In the genomic region with DNA sequence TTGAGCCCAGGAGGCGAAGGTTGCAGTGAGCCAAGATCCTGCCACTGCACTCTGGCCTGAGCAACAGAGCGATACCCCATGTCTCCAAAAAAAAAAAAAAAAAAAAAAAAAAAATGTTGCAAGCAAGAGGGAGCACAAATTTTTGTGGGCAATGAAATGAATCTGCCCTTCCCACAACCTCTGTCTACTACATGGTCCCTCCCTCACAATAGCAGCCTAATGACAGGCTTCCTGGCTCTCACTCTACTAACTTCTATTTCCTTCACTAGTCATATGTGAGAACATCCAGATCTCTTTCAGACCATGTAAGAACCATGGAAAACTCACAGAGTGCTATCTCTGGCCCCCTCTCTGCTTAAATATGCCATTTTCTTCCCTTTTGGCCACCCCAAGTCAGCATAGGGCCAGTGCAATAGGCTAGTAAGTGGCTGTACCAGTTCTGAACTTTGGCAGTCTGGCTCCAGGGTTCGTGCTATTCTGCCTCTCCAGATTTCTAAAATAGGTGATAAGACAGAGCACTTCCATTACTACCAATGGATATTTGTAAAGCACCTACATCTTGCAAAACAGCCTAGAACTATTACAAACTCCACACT, we compare ENCODE assay signal across 14 cellular contexts. TPM values are rescaled to one million over a fixed set of nuclear protein-coding genes. Genes with fewer than 3 reads are reported as not detected.
DNase-seq lines count a peak whose midpoint lies in the region; ATAC-seq and TF ChIP-seq lines count a peak whose summit lies in the region.
"Had no signal": no experiment of that assay in that cellular context is flagged by ENCODE, and none has a peak within 500 bp of the region (broad histone marks: within the 10 kb centered on the region; RNA-seq: fewer than 3 reads in every experiment).

No MANE protein-coding gene starts in this region.

- H3K36me3 Mint-ChIP-seq in CD4-positive, CD25-positive, alpha-beta regulatory T cell = peaks cover 4% of the 10 kb centered on the region
- H3K36me3 Mint-ChIP-seq in IgD-negative memory B cell = no peaks in the 10 kb centered on the region
- H3K36me3 Mint-ChIP-seq in naive B cell = no peaks in the 10 kb centered on the region

- H3K9me3 ChIP-seq in CD4-positive, CD25-positive, alpha-beta regulatory T cell (ENCODE audit: control insufficient read depth in 2 of 2, low read length in 2 of 2) = no peaks in the 10 kb centered on the region
- no peaks in the 10 kb centered on the region for H3K9me3 ChIP-seq in mammary epithelial cell (replicated peaks; ENCODE audit: insufficient read depth, low read length)
- H3K9me3 ChIP-seq: esophagus squamous epithelium, MG63, mucosa of descending colon had no signal

- H3K4me3 Mint-ChIP-seq in CD4-positive, CD25-positive, alpha-beta regulatory T cell = peak overlapping the region; percentile 1 to 37 (median 26)
- H3K4me3 Mint-ChIP-seq in IgD-negative memory B cell = peak overlapping the region in 2 of 4 donors; percentile 49 to 58
- H3K4me3 Mint-ChIP-seq in naive B cell = peak overlapping the region in 7 of 8 donors; percentile 5 to 79 (median 20)

- in situ Hi-C loops in mammary epithelial cell (cut with MboI; ENCODE audit: low sequenced_read_pairs in 2 of 2) (loop anchor here in 1 of 2 donors (25.0 kb wide), 1 partner anchor 465 kb away; a partner anchor contains a TSS), G401 (cut with HindIII; ENCODE audit: low sequenced_read_pairs) (no loop called here)

- H4K20me1 ChIP-seq in mammary epithelial cell (ENCODE audit: insufficient read depth, low read length) = no peaks in the 10 kb centered on the region

- peaks cover 56 to 94% (median 78%) of the 10 kb centered on the region in 4 donors for H3K4me1 Mint-ChIP-seq in CD4-positive, CD25-positive, alpha-beta regulatory T cell
- H3K4me1 Mint-ChIP-seq in IgD-negative memory B cell (peaks cover 60 to 66% (median 62%) of the 10 kb centered on the region in 3 donors), naive B cell (peaks cover 71 to 98% (median 90%) of the 10 kb centered on the region in 3 donors)

- 86% methylated on average over 2 of the region's 3 CpGs for WGBS in mammary epithelial cell (ENCODE audit: low coverage, missing lambda C conversion rate)

- H3K79me2 ChIP-seq in mammary epithelial cell (ENCODE audit: insufficient read depth, low read length) = peaks cover 96% of the 10 kb centered on the region

- no peak overlapping the region for H3K27ac ChIP-seq in CD4-positive, CD25-positive, alpha-beta regulatory T cell (ENCODE audit: insufficient read depth, low read length, poor library complexity, severe bottlenecking)
- H3K27ac ChIP-seq in mammary epithelial cell (ENCODE audit: insufficient read depth, low read depth, low read length) = no peak overlapping the region
- H3K27ac ChIP-seq: C4-2B, esophagus squamous epithelium had no signal

- TF ChIP-seq CTCF in choroid plexus epithelial cell (conservative IDR thresholded peaks at IDR 0.05; ENCODE audit: low read depth, low read length) = no peak
- TF ChIP-seq CTCF in mammary epithelial cell (conservative IDR thresholded peaks at IDR 0.05 in 1 of 2, IDR thresholded peaks at IDR 0.05 in 1 of 2; ENCODE audit: extremely low read depth in 1 of 2, insufficient read depth in 1 of 2, low read depth in 1 of 2, low read length in 2 of 2) = no peak

- intact Hi-C loops in mammary epithelial cell (cut with micrococcal nuclease) = loop anchor here (10.0 kb wide), 1 partner anchor 178 kb away; no protein-coding TSS in a partner anchor

- H3K4me3 ChIP-seq in CD4-positive, CD25-positive, alpha-beta regulatory T cell (ENCODE audit: low read depth, low read length) = no peak overlapping the region
- H3K4me3 ChIP-seq in choroid plexus epithelial cell (ENCODE audit: low read depth, low read length) = no peak overlapping the region
- H3K4me3 ChIP-seq in mammary epithelial cell (replicated peaks in 1 of 3; ENCODE audit: insufficient read depth in 1 of 3, low read depth in 2 of 3, low read length in 3 of 3) = no peak overlapping the region
- H3K4me3 ChIP-seq: esophagus squamous epithelium, MG63, mucosa of descending colon had no signal

- no peak overlapping the region for H3K9ac ChIP-seq in mammary epithelial cell (ENCODE audit: insufficient read depth, low read length)

- peaks cover 75% of the 10 kb centered on the region for H3K4me1 ChIP-seq in CD4-positive, CD25-positive, alpha-beta regulatory T cell (ENCODE audit: control insufficient read depth, insufficient read depth, low read length, poor library complexity, severe bottlenecking)
- H3K4me1 ChIP-seq in mammary epithelial cell (ENCODE audit: insufficient read depth, low read length) = no peaks in the 10 kb centered on the region

- DNase-seq in CD4-positive, CD25-positive, alpha-beta regulatory T cell = no peak
- DNase-seq in choroid plexus epithelial cell (ENCODE audit: low read depth) = peak; percentile 20
- no peak for DNase-seq in naive B cell
- no peak for DNase-seq in mammary epithelial cell
- no peak for DNase-seq in NCI-H1694 (lab: John Stamatoyannopoulos, UW)
- no peak for DNase-seq in nucleus accumbens (lab: John Stamatoyannopoulos, UW)
- DNase-seq in G401 (ENCODE audit: low spot score) = no peak
- DNase-seq: cortex of kidney, esophagus squamous epithelium, GF-D8, MG63, mucosa of descending colon had no signal

- CTCF ChIA-PET in mammary epithelial cell (lab: Charles Lee; ENCODE audit: low non-redundant PET) = no interaction called here

- H3K27ac Mint-ChIP-seq in CD4-positive, CD25-positive, alpha-beta regulatory T cell = peak overlapping the region in 2 of 3 donors; percentile 18 to 26
- H3K27ac Mint-ChIP-seq in IgD-negative memory B cell (peak overlapping the region in 2 of 3 donors; percentile 0 to 22), naive B cell (peak overlapping the region; percentile 29 to 89 (median 32))

- dilution Hi-C loops in mammary epithelial cell (cut with HindIII; ENCODE audit: low sequenced_read_pairs) = loop anchor here (5.0 kb wide), 1 partner anchor 35 kb away; no protein-coding TSS in a partner anchor

- no TSS peak for BruUV-seq in mammary epithelial cell (replicated peaks; lab: Mats Ljungman, UMichigan)

- peaks cover 5% of the 10 kb centered on the region for H3K36me3 ChIP-seq in CD4-positive, CD25-positive, alpha-beta regulatory T cell (ENCODE audit: control insufficient read depth, insufficient read depth, low read length)
- no peaks in the 10 kb centered on the region for H3K36me3 ChIP-seq in mammary epithelial cell (ENCODE audit: insufficient read depth, low read length)
- H3K36me3 ChIP-seq: esophagus squamous epithelium, MG63 had no signal

- H2AFZ ChIP-seq in mammary epithelial cell (ENCODE audit: low read depth, low read length) = no peak overlapping the region

- ATAC-seq in CD4-positive, CD25-positive, alpha-beta regulatory T cell (ENCODE audit: low read depth in 2 of 2) = no peak
- ATAC-seq in naive B cell (ENCODE audit: low read depth in 2 of 2) = no peak
- ATAC-seq: mucosa of descending colon had no signal

- H3K27me3 ChIP-seq in CD4-positive, CD25-positive, alpha-beta regulatory T cell (ENCODE audit: control insufficient read depth, insufficient read depth, low read length) = no peaks in the 10 kb centered on the region
- no peaks in the 10 kb centered on the region for H3K27me3 ChIP-seq in mammary epithelial cell (ENCODE audit: insufficient read depth, low read length)
- H3K27me3 ChIP-seq: esophagus squamous epithelium, MG63 had no signal

- no peak overlapping the region for H3K4me2 ChIP-seq in mammary epithelial cell (ENCODE audit: insufficient read depth, low read depth, low read length)

- no peaks in the 10 kb centered on the region for H3K27me3 Mint-ChIP-seq in CD4-positive, CD25-positive, alpha-beta regulatory T cell
- H3K27me3 Mint-ChIP-seq in IgD-negative memory B cell (no peaks in the 10 kb centered on the region), naive B cell (no peaks in the 10 kb centered on the region)

- H3K9me3 Mint-ChIP-seq in CD4-positive, CD25-positive, alpha-beta regulatory T cell = no peaks in the 10 kb centered on the region
- H3K9me3 Mint-ChIP-seq in IgD-negative memory B cell (no peaks in the 10 kb centered on the region), naive B cell (no peaks in the 10 kb centered on the region)

RNA-seq across cellular contexts. Expression of a gene that starts 7.1 kb away (rescaled TPM):
- 195 TPM for total RNA-seq in CD4-positive, CD25-positive, alpha-beta regulatory T cell
- polyA plus RNA-seq in CD4-positive, CD25-positive, alpha-beta regulatory T cell = 100 to 1,000 TPM; 129 to 187 (median 153) TPM
- 98.4 TPM for polyA plus RNA-seq in IgD-negative memory B cell
- 100 to 1,000 TPM in 5 of 6 donors, 10 to 100 TPM in 1; 90.1 to 140 (median 118) TPM for polyA plus RNA-seq in naive B cell (ENCODE audit: low read depth in 6 of 6)
- total RNA-seq in mammary epithelial cell = 10 to 100 TPM; 87.4 to 88.4 TPM
- 26.2 TPM for polyA plus RNA-seq in mammary epithelial cell
- polyA minus RNA-seq in mammary epithelial cell = 148 TPM
- total RNA-seq in G401 (2014; rRNA removed; shearing (Covaris generic)) = 68.4 and 77.0 TPM in 2 replicates
